Comparison of ENCODE assay signal across 9 cellular contexts in the genomic region with DNA sequence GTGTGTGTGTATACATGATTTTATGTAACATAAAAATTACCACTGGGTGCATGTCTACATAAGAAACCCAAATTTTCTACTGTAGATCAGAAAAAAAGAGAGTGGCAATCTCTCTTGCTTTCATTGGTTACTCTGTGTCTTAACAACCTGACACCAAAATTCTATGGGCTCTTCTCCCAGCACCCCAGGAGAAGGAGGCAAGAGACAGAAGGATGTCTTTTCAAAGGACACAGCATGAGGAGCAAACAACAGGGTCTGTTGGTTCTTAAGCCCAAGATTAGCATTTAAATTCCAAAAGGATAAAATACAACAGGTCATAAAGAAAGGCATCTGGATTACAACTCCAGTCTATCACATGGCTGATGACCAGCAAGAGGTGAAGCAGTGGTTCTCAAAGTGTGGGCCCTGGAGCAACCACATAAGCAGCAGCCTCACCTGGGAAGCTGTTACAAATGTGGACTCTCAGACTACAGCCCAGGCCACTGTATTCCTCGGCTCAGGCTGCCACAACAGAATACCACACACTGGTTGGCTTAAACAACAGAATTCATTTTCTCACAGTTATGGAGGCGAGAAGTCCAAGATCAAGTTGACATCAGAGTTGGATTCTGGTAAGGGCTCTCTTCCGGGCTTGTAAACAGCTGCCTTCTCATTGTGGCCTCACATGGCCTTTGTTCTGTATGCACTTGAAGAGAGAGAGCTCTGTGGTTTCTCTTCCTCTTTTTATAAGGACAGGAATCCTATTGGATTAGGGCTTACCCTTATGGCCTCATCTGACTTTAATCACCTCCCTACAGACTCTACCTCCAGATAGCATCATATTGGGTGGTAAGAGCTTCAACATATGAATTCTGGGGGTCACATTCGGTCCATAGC.
DNase-seq lines count a peak whose midpoint lies in the region; ATAC-seq lines count a peak whose summit lies in the region.
"Had no signal": no experiment of that assay in that cellular context is flagged by ENCODE, and none has a peak within 500 bp of the region (broad histone marks: within the 10 kb centered on the region; RNA-seq: fewer than 3 reads in every experiment).

No MANE protein-coding gene starts in this region.

- DNase-seq in NCI-H69 (lab: John Stamatoyannopoulos, UW) (peak; percentile 46), NCI-H446 (lab: John Stamatoyannopoulos, UW) (no peak), NCI-H128 (lab: John Stamatoyannopoulos, UW; ENCODE audit: unreplicated experiment) (no peak)
- no peak for DNase-seq in naive thymus-derived CD8-positive, alpha-beta T cell
- no peak for DNase-seq in stimulated activated naive CD4-positive, alpha-beta T cell (lab: John Stamatoyannopoulos, UW)
- DNase-seq in stimulated activated CD4-positive, alpha-beta T cell treated with anti-CD3 and anti-CD28 coated beads, Interleukin-2, amount 100 ng/mL, for 24 hours, result no peak

- no peak overlapping the region for H3K4me3 Mint-ChIP-seq in naive thymus-derived CD8-positive, alpha-beta T cell
- H3K4me3 Mint-ChIP-seq: IgD-negative memory B cell had no signal

- peak; percentile 71 for ATAC-seq in GM19035 (IDR thresholded peaks at IDR 0.05; ENCODE audit: unreplicated experiment)
- peak; percentile 91 for ATAC-seq in HG02884 (IDR thresholded peaks at IDR 0.05; ENCODE audit: unreplicated experiment)
- ATAC-seq in naive thymus-derived CD8-positive, alpha-beta T cell, result no peak

- peak overlapping the region in 7 of 10 donors; percentile 11 to 60 (median 48) for H3K27ac Mint-ChIP-seq in naive thymus-derived CD8-positive, alpha-beta T cell

- H3K36me3 Mint-ChIP-seq in naive thymus-derived CD8-positive, alpha-beta T cell, result no peaks in the 10 kb centered on the region
- H3K36me3 Mint-ChIP-seq: IgD-negative memory B cell had no signal

- POLR2A ChIA-PET in naive thymus-derived CD8-positive, alpha-beta T cell (lab: Charles Lee), result no interaction called here

- H3K9me3 Mint-ChIP-seq in naive thymus-derived CD8-positive, alpha-beta T cell, result peaks cover 0 to 13% (median 0%) of the 10 kb centered on the region in 9 donors
- H3K9me3 Mint-ChIP-seq: IgD-negative memory B cell had no signal

- H3K27me3 Mint-ChIP-seq in naive thymus-derived CD8-positive, alpha-beta T cell, result no peaks in the 10 kb centered on the region
- H3K27me3 Mint-ChIP-seq: IgD-negative memory B cell had no signal

- H3K4me1 Mint-ChIP-seq in naive thymus-derived CD8-positive, alpha-beta T cell, result peaks cover 2 to 30% (median 13%) of the 10 kb centered on the region in 4 donors

Comparison
In these comparisons a context has a peak if more than half of its experiments do, and no peak if none do; other contexts are left out.
1. ATAC-seq: peak in GM19035 (single experiment) and HG02884 (single experiment); none in naive thymus-derived CD8-positive, alpha-beta T cell (0 of 2).